In genomic region chr11:19763315-19763714, GRCh38 we compare ENCODE assay signal across 20 cellular contexts.
"Had no signal": no experiment of that assay in that cellular context is flagged by ENCODE, and none has a peak within 500 bp of the region (broad histone marks: within the 10 kb centered on the region; RNA-seq: fewer than 3 reads in every experiment).

No MANE protein-coding gene starts in this region.

- H3K4me3 ChIP-seq: breast epithelium, lower lobe of right lung, prostate gland, tibial nerve had no signal

- H3K4me1 ChIP-seq: breast epithelium, foreskin keratinocyte, prostate gland had no signal

- H3K36me3 ChIP-seq: breast epithelium, lower lobe of right lung, prostate gland had no signal

- H3K9me3 ChIP-seq: breast epithelium, lower lobe of right lung, prostate gland, tibial nerve had no signal

- ATAC-seq: activated CD4-positive, CD25-positive, alpha-beta regulatory T cell treated with anti-CD3 and anti-CD28 coated beads, Interleukin-2, amount 50 U/mL, for 24 hours; activated CD8-positive, alpha-beta memory T cell treated with anti-CD3 and anti-CD28 coated beads, Interleukin-2, amount 10 ng/mL, durations not matched to agents 7 days and 5 days; activated CD8-positive, alpha-beta T cell treated with anti-CD3 and anti-CD28 coated beads for 36 hours; activated naive CD8-positive, alpha-beta T cell treated with anti-CD3 and anti-CD28 coated beads, Interleukin-2, amount 50 U/mL, for 24 hours; foreskin keratinocyte; left lobe of liver; lower lobe of right lung; natural killer cell had no signal

- H3K27me3 ChIP-seq: breast epithelium, tibial nerve had no signal

- H3K27ac ChIP-seq: breast epithelium, foreskin keratinocyte, lower lobe of right lung, prostate gland, tibial nerve, VCaP had no signal

- DNase-seq: activated CD4-positive, alpha-beta T cell treated with anti-CD3 and anti-CD28 coated beads, Interleukin-2, amount 10 ng/mL, durations not matched to agents 7 days and 5 days; activated CD8-positive, alpha-beta memory T cell treated with anti-CD3 and anti-CD28 coated beads, Interleukin-2, amount 10 ng/mL, durations not matched to agents 7 days and 5 days; activated CD8-positive, alpha-beta T cell treated with anti-CD3 and anti-CD28 coated beads for 36 hours; activated gamma-delta T cell; activated naive CD4-positive, alpha-beta T cell treated with anti-CD3 and anti-CD28 coated beads, Interleukin-2, amount 50 U/mL, for 16 hours; activated naive CD8-positive, alpha-beta T cell treated with anti-CD3 and anti-CD28 coated beads, Interleukin-2, amount 50 U/mL, for 24 hours; activated T-cell treated with anti-CD3 and anti-CD28 coated beads for 4 hours; effector CD4-positive, alpha-beta T cell; erythroblast; foreskin keratinocyte; kidney; lower lobe of right lung; natural killer cell; stimulated activated CD4-positive, alpha-beta T cell treated with anti-CD3 and anti-CD28 coated beads, Interleukin-4, amount 100 ng/mL, for 4 hours had no signal
